19 cellular contexts compared by ENCODE assay signal in genomic region chr17:57972151-57972550, GRCh38. TPM values are rescaled to one million over a fixed set of nuclear protein-coding genes. Genes with fewer than 3 reads are reported as not detected.
DNase-seq lines count a peak whose midpoint lies in the region; ATAC-seq and TF ChIP-seq lines count a peak whose summit lies in the region.
"Had no signal": no experiment of that assay in that cellular context is flagged by ENCODE, and none has a peak within 500 bp of the region (broad histone marks: within the 10 kb centered on the region; RNA-seq: fewer than 3 reads in every experiment).

No MANE protein-coding gene starts in this region.

- peaks cover 7% of the 10 kb centered on the region for H3K4me1 ChIP-seq in BE2C

- H3K27ac ChIP-seq in WERI-Rb-1 = 0 out of 2 replicates have a peak overlapping the region, but pooled peaks have one; percentile 41

- H3K4me1 Mint-ChIP-seq in activated CD4-positive, alpha-beta memory T cell treated with anti-CD3 and anti-CD28 coated beads for 36 hours (ENCODE audit: low read depth) = no peaks in the 10 kb centered on the region
- H3K4me1 Mint-ChIP-seq: CD14-positive monocyte had no signal

- CTCF ChIA-PET in GM10248 (lab: Yijun Ruan, JAX) = interaction anchor here (1.1 to 1.8 kb wide), 7 partner anchors 10 to 115 kb away, joined by 3 to 6 read pairs (median 5); partner anchors contain the start of gene CUEDC1
- CTCF ChIA-PET in activated CD4-positive, alpha-beta memory T cell treated with anti-CD3 and anti-CD28 coated beads for 36 hours (lab: Charles Lee) = interaction anchor here (1.2 kb wide), 1 partner anchor 114 kb away, joined by 3 read pairs; no protein-coding TSS in a partner anchor

- POLR2A ChIA-PET in GM10248 (lab: Yijun Ruan, JAX) = interaction anchor here (0.7 kb wide), 1 partner anchor 584 kb away, joined by 3 read pairs; no protein-coding TSS in a partner anchor
- POLR2A ChIA-PET in activated CD4-positive, alpha-beta memory T cell treated with anti-CD3 and anti-CD28 coated beads for 36 hours (lab: Charles Lee) = no interaction called here

- ATAC-seq in left lobe of liver (peak; percentile 23), GM18517 (IDR thresholded peaks at IDR 0.05; ENCODE audit: unreplicated experiment) (no peak)
- ATAC-seq: PC-3 had no signal

- in situ Hi-C loops in ACHN (cut with HindIII; ENCODE audit: low pct_ligation_motif_present, low pct_unique_long_range_greater_than_20kb, low sequenced_read_pairs) = no loop called here

- peaks cover 29% of the 10 kb centered on the region for H3K36me3 Mint-ChIP-seq in activated CD4-positive, alpha-beta memory T cell treated with anti-CD3 and anti-CD28 coated beads for 36 hours

- DNase-seq in BE2C = peak; percentile 34
- DNase-seq in GDM1 (lab: John Stamatoyannopoulos, UW) = peak; percentile 30
- peak; percentile 4 for DNase-seq in WERI-Rb-1
- DNase-seq in left lobe of liver (ENCODE audit: low spot score) = no peak
- no peak for DNase-seq in ACHN
- DNase-seq in GM10248 (ENCODE audit: extremely low spot score) = no peak
- no peak for DNase-seq in activated CD4-positive, alpha-beta memory T cell treated with anti-CD3 and anti-CD28 coated beads for 36 hours
- DNase-seq: AML-193, DMS79 treated with DMSO at 0.1 percent for 48 hours, H9, NCI-H1417 treated with DMSO at 0.1 percent for 48 hours, NCI-H1930, NCI-H226, NCI-H524 treated with DMSO at 0.1 percent for 48 hours, PC-3, RPMI8226, SIG-M5 had no signal

- H3K27me3 Mint-ChIP-seq in activated CD4-positive, alpha-beta memory T cell treated with anti-CD3 and anti-CD28 coated beads for 36 hours = no peaks in the 10 kb centered on the region

- peaks cover 34% of the 10 kb centered on the region for H3K36me3 ChIP-seq in BE2C
- peaks cover 42% of the 10 kb centered on the region for H3K36me3 ChIP-seq in WERI-Rb-1

- no peak for TF ChIP-seq CTCF in BE2C (IDR thresholded peaks at IDR 0.05; ENCODE audit: low read depth, low read length)
- TF ChIP-seq CTCF in WERI-Rb-1 (IDR thresholded peaks at IDR 0.05; ENCODE audit: low read depth, low read length) = no peak
- TF ChIP-seq CTCF in GM10248 (IDR thresholded peaks at IDR 0.05; ENCODE audit: control extremely low read depth, extremely low read depth, low read depth, missing control alignments) = no peak

- H3K9me3 ChIP-seq in BE2C (no peaks in the 10 kb centered on the region), WERI-Rb-1 (ENCODE audit: severe bottlenecking) (no peaks in the 10 kb centered on the region)

- H3K27me3 ChIP-seq in BE2C = no peaks in the 10 kb centered on the region
- H3K27me3 ChIP-seq in WERI-Rb-1 (ENCODE audit: insufficient read depth, low read depth, severe bottlenecking) = no peaks in the 10 kb centered on the region

- no peak overlapping the region for H3K4me3 Mint-ChIP-seq in activated CD4-positive, alpha-beta memory T cell treated with anti-CD3 and anti-CD28 coated beads for 36 hours
- H3K4me3 Mint-ChIP-seq: CD14-positive monocyte, H9 had no signal

- no peaks in the 10 kb centered on the region for H3K9me3 Mint-ChIP-seq in activated CD4-positive, alpha-beta memory T cell treated with anti-CD3 and anti-CD28 coated beads for 36 hours
- H3K9me3 Mint-ChIP-seq: H9 had no signal

- no peak overlapping the region for H3K27ac Mint-ChIP-seq in activated CD4-positive, alpha-beta memory T cell treated with anti-CD3 and anti-CD28 coated beads for 36 hours

- H3K4me3 ChIP-seq in BE2C (ENCODE audit: low read depth, low read length) (no peak overlapping the region), WERI-Rb-1 (ENCODE audit: low read depth, low read length) (no peak overlapping the region)

- intact Hi-C loops in activated CD4-positive, alpha-beta memory T cell treated with anti-CD3 and anti-CD28 coated beads for 36 hours (cut with micrococcal nuclease) = no loop called here

RNA-seq across cellular contexts. Expression of gene VEZF1, which starts 15.9 kb away (rescaled TPM):
- 58.5 TPM for polyA plus RNA-seq in BE2C (2012; ENCODE audit: insufficient read depth, insufficient read length, low read depth)
- total RNA-seq in left lobe of liver = 12.5 TPM
- 10 to 100 TPM; 26.8 to 29.8 TPM for total RNA-seq in activated CD4-positive, alpha-beta memory T cell treated with anti-CD3 and anti-CD28 coated beads for 36 hours

RNA-seq across cellular contexts. Expression of gene CUEDC1, which starts 16.9 kb away (rescaled TPM):
- polyA plus RNA-seq in BE2C (2012; ENCODE audit: insufficient read depth, insufficient read length, low read depth) = 19.9 TPM
- total RNA-seq in left lobe of liver = 8.1 TPM
- under 1 TPM; 0.29 to 0.36 TPM for total RNA-seq in activated CD4-positive, alpha-beta memory T cell treated with anti-CD3 and anti-CD28 coated beads for 36 hours

RNA-seq across cellular contexts. Expression of gene SRSF1, which starts 34.9 kb away (rescaled TPM):
- polyA plus RNA-seq in BE2C (2012; ENCODE audit: insufficient read depth, insufficient read length, low read depth) = 266 TPM
- 81.6 TPM for total RNA-seq in left lobe of liver
- 100 to 1,000 TPM; 325 to 326 TPM for total RNA-seq in activated CD4-positive, alpha-beta memory T cell treated with anti-CD3 and anti-CD28 coated beads for 36 hours

Comparison
In these comparisons a context has a peak if more than half of its experiments do, and no peak if none do; other contexts are left out.
1. DNase-seq: peak in BE2C (single experiment), GDM1 (single experiment) and WERI-Rb-1 (single experiment); none in left lobe of liver (single experiment), ACHN (single experiment), GM10248 (single experiment) and activated CD4-positive, alpha-beta memory T cell treated with anti-CD3 and anti-CD28 coated beads for 36 hours (single experiment).